20 cellular contexts compared by ENCODE assay signal in the genomic region with DNA sequence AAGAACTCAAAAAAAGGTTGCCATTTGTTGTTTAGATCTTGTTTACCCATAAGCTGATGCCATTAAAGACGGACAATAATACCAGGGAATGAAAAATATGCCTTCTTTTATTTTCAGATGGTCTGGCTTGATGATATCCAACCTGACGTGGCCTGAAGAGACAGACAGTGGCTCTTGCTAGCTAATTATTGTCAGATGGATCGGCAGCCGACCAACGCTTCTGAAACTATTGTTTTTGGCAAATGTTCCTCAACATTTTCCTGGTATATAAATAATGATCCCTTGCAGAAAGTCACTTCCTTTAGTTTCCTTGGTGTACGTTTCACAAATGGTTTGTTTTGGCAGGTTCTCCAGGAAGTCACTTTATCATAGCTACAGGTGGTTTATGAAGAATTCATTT.
"Had no signal": no experiment of that assay in that cellular context is flagged by ENCODE, and none has a peak within 500 bp of the region (broad histone marks: within the 10 kb centered on the region; RNA-seq: fewer than 3 reads in every experiment).

No MANE protein-coding gene starts in this region.

- H3K9me3 ChIP-seq: SK-N-SH had no signal

- DNase-seq: IMR-90, Karpas-422, KG1, MM.1S, NCI-H1092 treated with DMSO at 0.1 percent for 48 hours, NCI-H1436, NCI-H187, NCI-H2081, NCI-H2107, NCI-H345, NCI-H446 treated with DMSO at 0.1 percent for 48 hours, NCI-H510A treated with DMSO at 0.1 percent for 48 hours, NCI-H526, NCI-H82, Right ventricle myocardium superior, RPMI8226, SIG-M5, SK-N-SH, SW 1271, T-cell had no signal

- ATAC-seq: T-cell had no signal
